Comparison of ENCODE assay signal across 1 cellular context in the genomic region with DNA sequence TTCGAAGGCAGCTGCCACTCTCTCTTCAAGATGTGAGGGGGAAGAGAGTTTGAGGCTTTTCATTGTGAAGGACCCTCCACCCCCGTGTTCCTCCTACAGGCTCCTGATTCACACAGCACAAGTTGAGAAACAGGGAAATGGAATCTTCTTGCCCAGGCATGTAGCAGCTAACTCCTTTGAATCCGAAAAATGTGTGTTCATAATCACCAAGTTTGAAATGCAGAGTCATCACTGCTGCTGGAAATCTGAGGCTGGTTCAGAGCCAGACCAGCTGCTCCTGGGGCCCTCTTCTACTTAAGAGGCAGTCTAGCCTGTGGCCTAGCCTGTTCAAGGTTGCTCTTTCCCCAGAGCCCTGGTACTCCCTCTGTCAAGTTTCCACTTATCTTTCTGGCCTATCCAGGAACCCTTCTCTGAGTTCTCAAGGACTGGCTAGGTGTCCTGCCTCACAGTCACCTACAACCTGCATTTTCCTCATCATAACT.
A peak's percentile ranks its signal among the peaks of the same experiment; 100 is the strongest.
TF ChIP-seq lines count a peak whose summit lies in the region.

No MANE protein-coding gene starts in this region.

TF ChIP-seq in A549, 52 proteins besides CTCF, POLR2A, EP300 and RAD21 (continued from another document):
- TF ChIP-seq MAFK (IDR thresholded peaks at IDR 0.05; ENCODE audit: partially characterized antibody) = peak; percentile 95
- TF ChIP-seq, protein P1, sequence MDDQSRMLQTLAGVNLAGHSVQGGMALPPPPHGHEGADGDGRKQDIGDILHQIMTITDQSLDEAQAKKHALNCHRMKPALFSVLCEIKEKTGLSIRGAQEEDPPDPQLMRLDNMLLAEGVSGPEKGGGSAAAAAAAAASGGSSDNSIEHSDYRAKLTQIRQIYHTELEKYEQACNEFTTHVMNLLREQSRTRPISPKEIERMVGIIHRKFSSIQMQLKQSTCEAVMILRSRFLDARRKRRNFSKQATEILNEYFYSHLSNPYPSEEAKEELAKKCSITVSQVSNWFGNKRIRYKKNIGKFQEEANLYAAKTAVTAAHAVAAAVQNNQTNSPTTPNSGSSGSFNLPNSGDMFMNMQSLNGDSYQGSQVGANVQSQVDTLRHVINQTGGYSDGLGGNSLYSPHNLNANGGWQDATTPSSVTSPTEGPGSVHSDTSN (IDR thresholded peaks at IDR 0.05) = no peak
- no peak for TF ChIP-seq BHLHE40 (IDR thresholded peaks at IDR 0.05; ENCODE audit: low read depth, low read length)
- TF ChIP-seq HOXB5 (CRISPR knock-in tag; IDR thresholded peaks at IDR 0.05) = peak; percentile 75; the same call in 1 of the 2 replicates
- TF ChIP-seq TFCP2L1 (CRISPR knock-in tag; IDR thresholded peaks at IDR 0.05) = 0 out of 2 replicates have a peak, but pooled peaks have one; percentile 57
- TF ChIP-seq CHD4 (IDR thresholded peaks at IDR 0.05; ENCODE audit: borderline replicate concordance) = no peak
- TF ChIP-seq, protein P2, sequence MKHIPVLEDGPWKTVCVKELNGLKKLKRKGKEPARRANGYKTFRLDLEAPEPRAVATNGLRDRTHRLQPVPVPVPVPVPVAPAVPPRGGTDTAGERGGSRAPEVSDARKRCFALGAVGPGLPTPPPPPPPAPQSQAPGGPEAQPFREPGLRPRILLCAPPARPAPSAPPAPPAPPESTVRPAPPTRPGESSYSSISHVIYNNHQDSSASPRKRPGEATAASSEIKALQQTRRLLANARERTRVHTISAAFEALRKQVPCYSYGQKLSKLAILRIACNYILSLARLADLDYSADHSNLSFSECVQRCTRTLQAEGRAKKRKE (CRISPR knock-in tag; IDR thresholded peaks at IDR 0.05; ENCODE audit: low read depth) = peak; percentile 67
- TF ChIP-seq CEBPB (IDR thresholded peaks at IDR 0.05) = no peak
- peak; percentile 90 for TF ChIP-seq TP53 (CRISPR knock-in tag; IDR thresholded peaks at IDR 0.05)
- no peak for TF ChIP-seq EHMT2 (IDR thresholded peaks at IDR 0.05; ENCODE audit: low read depth)
- TF ChIP-seq, protein P3, sequence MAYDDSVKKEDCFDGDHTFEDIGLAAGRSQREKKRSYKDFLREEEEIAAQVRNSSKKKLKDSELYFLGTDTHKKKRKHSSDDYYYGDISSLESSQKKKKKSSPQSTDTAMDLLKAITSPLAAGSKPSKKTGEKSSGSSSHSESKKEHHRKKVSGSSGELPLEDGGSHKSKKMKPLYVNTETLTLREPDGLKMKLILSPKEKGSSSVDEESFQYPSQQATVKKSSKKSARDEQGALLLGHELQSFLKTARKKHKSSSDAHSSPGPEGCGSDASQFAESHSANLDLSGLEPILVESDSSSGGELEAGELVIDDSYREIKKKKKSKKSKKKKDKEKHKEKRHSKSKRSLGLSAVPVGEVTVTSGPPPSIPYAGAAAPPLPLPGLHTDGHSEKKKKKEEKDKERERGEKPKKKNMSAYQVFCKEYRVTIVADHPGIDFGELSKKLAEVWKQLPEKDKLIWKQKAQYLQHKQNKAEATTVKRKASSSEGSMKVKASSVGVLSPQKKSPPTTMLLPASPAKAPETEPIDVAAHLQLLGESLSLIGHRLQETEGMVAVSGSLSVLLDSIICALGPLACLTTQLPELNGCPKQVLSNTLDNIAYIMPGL (CRISPR knock-in tag; IDR thresholded peaks at IDR 0.05; ENCODE audit: borderline replicate concordance) = no peak
- TF ChIP-seq KDM1A (IDR thresholded peaks at IDR 0.05; ENCODE audit: low read depth) = no peak
- peak; percentile 52; the same call in 1 of the 2 replicates for TF ChIP-seq NFE2L2 (conservative IDR thresholded peaks at IDR 0.05; ENCODE audit: low read length)
TF ChIP-seq in A549: peak in this region for 15.
